In genomic region chr3:148366743-148367410, GRCh38 we compare ENCODE assay signal across 9 cellular contexts.
DNase-seq lines count a peak whose midpoint lies in the region; ATAC-seq lines count a peak whose summit lies in the region.
"Had no signal": no experiment of that assay in that cellular context is flagged by ENCODE, and none has a peak within 500 bp of the region (broad histone marks: within the 10 kb centered on the region; RNA-seq: fewer than 3 reads in every experiment).

No MANE protein-coding gene starts in this region.

- DNase-seq in NCI-H510A treated with DMSO at 0.1 percent for 48 hours (lab: John Stamatoyannopoulos, UW) (peak; percentile 13), NCI-H510A (lab: John Stamatoyannopoulos, UW) (no peak), NCI-H1105 (lab: John Stamatoyannopoulos, UW) (peak; percentile 6), astrocyte of the hippocampus (ENCODE audit: low read depth, low spot score) (peak; percentile 5), smooth muscle cell of the brain vasculature (ENCODE audit: low read depth, low spot score) (peak; percentile 21), ACHN (no peak)
- DNase-seq: kidney had no signal

- in situ Hi-C loops in ACHN (cut with HindIII; ENCODE audit: low pct_ligation_motif_present, low pct_unique_long_range_greater_than_20kb, low sequenced_read_pairs) = no loop called here

- no peak for ATAC-seq in GM19463 (IDR thresholded peaks at IDR 0.05; ENCODE audit: unreplicated experiment)
- ATAC-seq in GM19455 (IDR thresholded peaks at IDR 0.05; ENCODE audit: unreplicated experiment) = no peak

Comparison
In these comparisons a context has a peak if more than half of its experiments do, and no peak if none do; other contexts are left out.
1. DNase-seq: peak in NCI-H510A treated with DMSO at 0.1 percent for 48 hours (single experiment), NCI-H1105 (single experiment), astrocyte of the hippocampus (single experiment) and smooth muscle cell of the brain vasculature (single experiment); none in NCI-H510A (single experiment) and ACHN (single experiment).